Comparison of ENCODE assay signal across 25 cellular contexts in the genomic region with DNA sequence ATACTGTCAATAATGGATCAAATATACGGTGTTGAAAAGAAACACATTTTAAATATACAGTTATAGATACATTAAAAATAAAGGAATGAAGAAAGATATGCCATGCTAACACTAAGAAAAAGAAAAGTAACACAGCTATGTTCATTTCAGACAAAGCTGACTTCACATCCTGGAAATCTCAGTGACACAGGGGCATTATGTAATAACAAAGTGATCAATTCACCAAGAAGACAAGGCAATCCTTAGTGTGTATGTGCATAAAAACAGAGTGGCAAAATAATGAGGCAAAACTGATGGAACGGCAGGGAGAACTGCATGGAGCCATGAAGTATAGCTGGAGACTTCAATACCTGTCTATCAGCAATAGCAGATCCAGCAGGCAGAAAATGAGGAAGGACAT.
"Had no signal": no experiment of that assay in that cellular context is flagged by ENCODE, and none has a peak within 500 bp of the region (broad histone marks: within the 10 kb centered on the region; RNA-seq: fewer than 3 reads in every experiment).

No MANE protein-coding gene starts in this region.

- H3K27me3 Mint-ChIP-seq: naive thymus-derived CD4-positive, alpha-beta T cell had no signal

- DNase-seq: activated CD4-positive, alpha-beta T cell treated with anti-CD3 and anti-CD28 coated beads for 4 hours; activated CD4-positive, alpha-beta T cell treated with anti-CD3 and anti-CD28 coated beads, Interleukin-2, amount 50 U/mL, for 4 hours; activated naive CD4-positive, alpha-beta T cell; activated T-cell treated with anti-CD3 and anti-CD28 coated beads for 4 hours; activated T-cell treated with anti-CD3 and anti-CD28 coated beads, Interleukin-2, amount 50 U/mL, for 72 hours; central memory CD4-positive, alpha-beta T cell; effector CD8-positive, alpha-beta T cell; head of caudate nucleus; hippocampal formation; kidney; left colon; midbrain; occipital lobe; right cardiac atrium; stimulated activated CD4-positive, alpha-beta T cell treated with anti-CD3 and anti-CD28 coated beads, Interleukin-12 subunit alpha, Interleukin-12 subunit beta, amount 100 ng/mL, for 4 hours; stimulated activated CD4-positive, alpha-beta T cell treated with anti-CD3 and anti-CD28 coated beads, Interleukin-4, amount 100 ng/mL, for 1 hour; stimulated activated naive CD8-positive, alpha-beta T cell treated with anti-CD3 and anti-CD28 coated beads, Interleukin-15, Interleukin-2, amounts not matched to agents 100 U/mL and 50 U/mL, for 24 hours; trophoblast cell had no signal

- H3K4me3 ChIP-seq: breast epithelium, neural progenitor cell, thoracic aorta had no signal

- H2AFZ ChIP-seq: neural progenitor cell, parathyroid adenoma had no signal

- H3K4me1 ChIP-seq: breast epithelium, neural progenitor cell, parathyroid adenoma had no signal

- H3K4me2 ChIP-seq: neural progenitor cell had no signal

- H3K27me3 ChIP-seq: breast epithelium, neural progenitor cell had no signal

- H3K27ac ChIP-seq: breast epithelium, neural progenitor cell, parathyroid adenoma, thoracic aorta, VCaP had no signal

- H3K27ac Mint-ChIP-seq: activated naive CD4-positive, alpha-beta T cell treated with anti-CD3 and anti-CD28 coated beads, Interleukin-2, amount 50 U/mL, for 72 hours; activated T-cell treated with anti-CD3 and anti-CD28 coated beads, Interleukin-2, amount 50 U/mL, for 72 hours; neural progenitor cell had no signal

- H3K4me3 Mint-ChIP-seq: activated T-cell treated with anti-CD3 and anti-CD28 coated beads, Interleukin-2, amount 50 U/mL, for 72 hours; neural progenitor cell had no signal

- ATAC-seq: activated naive CD4-positive, alpha-beta T cell treated with anti-CD3 and anti-CD28 coated beads, Interleukin-2, amount 50 U/mL, for 72 hours; activated T-cell treated with anti-CD3 and anti-CD28 coated beads, Interleukin-2, amount 50 U/mL, for 72 hours; left colon; naive thymus-derived CD4-positive, alpha-beta T cell; right cardiac atrium; stimulated activated naive CD8-positive, alpha-beta T cell treated with anti-CD3 and anti-CD28 coated beads, Interleukin-15, Interleukin-2, amounts not matched to agents 100 U/mL and 50 U/mL, for 24 hours had no signal

- H3K4me1 Mint-ChIP-seq: neural progenitor cell had no signal

- H3K9ac ChIP-seq: neural progenitor cell, parathyroid adenoma had no signal
